11 cellular contexts compared by ENCODE assay signal in the genomic region with DNA sequence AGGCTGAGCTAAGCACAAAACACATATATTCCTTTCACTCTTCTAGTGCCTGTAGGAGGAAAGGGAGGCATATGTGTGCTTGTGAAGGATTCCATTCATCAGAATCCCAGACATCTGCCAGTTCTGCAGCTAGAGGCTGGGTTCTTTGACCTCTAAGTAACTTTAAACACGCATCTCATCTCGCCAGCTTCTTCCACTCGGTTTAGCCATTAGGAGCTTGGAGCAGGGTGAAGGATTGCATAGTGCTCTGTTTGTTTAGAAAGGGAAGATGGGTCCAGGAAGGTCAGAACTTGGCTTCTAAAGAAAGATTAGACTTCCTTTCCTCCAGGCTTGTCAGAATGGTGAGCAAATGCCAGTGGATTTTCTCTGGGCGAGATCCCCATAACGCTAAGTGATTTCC. TPM values are rescaled to one million over a fixed set of nuclear protein-coding genes. Genes with fewer than 3 reads are reported as not detected.
DNase-seq lines count a peak whose midpoint lies in the region; ATAC-seq and TF ChIP-seq lines count a peak whose summit lies in the region.
"Had no signal": no experiment of that assay in that cellular context is flagged by ENCODE, and none has a peak within 500 bp of the region (broad histone marks: within the 10 kb centered on the region; RNA-seq: fewer than 3 reads in every experiment).

No MANE protein-coding gene starts in this region.

- no peak for TF ChIP-seq POLR2A in esophagus muscularis mucosa (IDR thresholded peaks at IDR 0.05; ENCODE audit: low read depth)
- TF ChIP-seq POLR2A in gastrocnemius medialis (IDR thresholded peaks at IDR 0.05) = no peak
- no peak for TF ChIP-seq POLR2A in gastroesophageal sphincter (IDR thresholded peaks at IDR 0.05)

- no peaks in the 10 kb centered on the region for H3K9me3 Mint-ChIP-seq in activated CD4-positive, alpha-beta T cell treated with anti-CD3 and anti-CD28 coated beads for 36 hours (ENCODE audit: low read depth)
- no peaks in the 10 kb centered on the region for H3K9me3 Mint-ChIP-seq in T-cell

- DNase-seq in activated CD4-positive, alpha-beta T cell treated with anti-CD3 and anti-CD28 coated beads for 36 hours = no peak
- no peak for DNase-seq in activated CD4-positive, alpha-beta T cell treated with anti-CD3 and anti-CD28 coated beads for 48 hours
- DNase-seq in T-cell (no peak), esophagus muscularis mucosa (ENCODE audit: extremely low spot score) (no peak), gastrocnemius medialis (no peak), NK-92 (lab: John Stamatoyannopoulos, UW; ENCODE audit: unreplicated experiment) (no peak)
- DNase-seq: NCI-H1436 treated with DMSO at 0.1 percent for 48 hours; occipital lobe; stimulated activated naive CD4-positive, alpha-beta T cell had no signal

- H3K4me1 ChIP-seq in esophagus muscularis mucosa (peaks cover 63 to 86% (median 79%) of the 10 kb centered on the region in 4 donors), gastrocnemius medialis (peaks cover 64 to 72% of the 10 kb centered on the region in 2 donors), gastroesophageal sphincter (peaks cover 0 to 83% (median 30%) of the 10 kb centered on the region in 3 donors)

- no peak overlapping the region for H3K4me3 Mint-ChIP-seq in activated CD4-positive, alpha-beta T cell treated with anti-CD3 and anti-CD28 coated beads for 36 hours
- H3K4me3 Mint-ChIP-seq in T-cell = peak overlapping the region in 1 of 3 donors; percentile 98

- POLR2A ChIA-PET in activated CD4-positive, alpha-beta T cell treated with anti-CD3 and anti-CD28 coated beads for 36 hours (lab: Charles Lee) = no interaction called here
- POLR2A ChIA-PET in T-cell (lab: Charles Lee) = no interaction called here

- peaks cover 70% of the 10 kb centered on the region for H3K4me1 Mint-ChIP-seq in activated CD4-positive, alpha-beta T cell treated with anti-CD3 and anti-CD28 coated beads for 36 hours
- peaks cover 61 to 71% (median 68%) of the 10 kb centered on the region in 3 donors for H3K4me1 Mint-ChIP-seq in T-cell

- H3K27ac ChIP-seq in esophagus muscularis mucosa (replicated peaks in 1 of 4) = peak overlapping the region in 3 of 4 donors; percentile 41 to 98 (median 96)
- H3K27ac ChIP-seq in gastrocnemius medialis = peak overlapping the region; percentile 92 to 98 (median 96)
- peak overlapping the region in 2 of 4 donors; percentile 91 to 92 for H3K27ac ChIP-seq in gastroesophageal sphincter

- H3K9me3 ChIP-seq in esophagus muscularis mucosa (no peaks in the 10 kb centered on the region), gastrocnemius medialis (no peaks in the 10 kb centered on the region), gastroesophageal sphincter (no peaks in the 10 kb centered on the region)

- ATAC-seq in activated CD4-positive, alpha-beta T cell treated with anti-CD3 and anti-CD28 coated beads for 36 hours = no peak
- no peak for ATAC-seq in T-cell (replicated peaks in 1 of 4)
- no peak for ATAC-seq in gastrocnemius medialis
- ATAC-seq in gastroesophageal sphincter = no peak
- ATAC-seq in esophagus mucosa = no peak

- no peak for TF ChIP-seq CTCF in esophagus muscularis mucosa (IDR thresholded peaks at IDR 0.05)
- no peak for TF ChIP-seq CTCF in gastrocnemius medialis (IDR thresholded peaks at IDR 0.05 in 4 of 5, conservative IDR thresholded peaks at IDR 0.05 in 1 of 5)
- no peak for TF ChIP-seq CTCF in gastroesophageal sphincter (IDR thresholded peaks at IDR 0.05)

- WGBS in esophagus muscularis mucosa = 53% methylated on average over 5 of the region's 5 CpGs
- WGBS in gastroesophageal sphincter (ENCODE audit: low coverage in 1 of 2), 2 donors = 53 to 82% methylated on average over 5 of the region's 5 CpGs

- no peak overlapping the region for H3K4me3 ChIP-seq in esophagus muscularis mucosa
- no peak overlapping the region for H3K4me3 ChIP-seq in gastrocnemius medialis
- H3K4me3 ChIP-seq in gastroesophageal sphincter = no peak overlapping the region

- H3K27ac Mint-ChIP-seq in activated CD4-positive, alpha-beta T cell treated with anti-CD3 and anti-CD28 coated beads for 36 hours = peak overlapping the region; percentile 27
- peak overlapping the region; percentile 9 to 60 for H3K27ac Mint-ChIP-seq in T-cell

- H3K27me3 Mint-ChIP-seq in activated CD4-positive, alpha-beta T cell treated with anti-CD3 and anti-CD28 coated beads for 36 hours = no peaks in the 10 kb centered on the region
- H3K27me3 Mint-ChIP-seq in T-cell = no peaks in the 10 kb centered on the region

- H3K36me3 ChIP-seq in esophagus muscularis mucosa (no peaks in the 10 kb centered on the region), gastrocnemius medialis (no peaks in the 10 kb centered on the region), gastroesophageal sphincter (no peaks in the 10 kb centered on the region)

- TF ChIP-seq EP300 in esophagus muscularis mucosa (IDR thresholded peaks at IDR 0.05) (no peak), gastroesophageal sphincter (IDR thresholded peaks at IDR 0.05) (no peak)

- H3K36me3 Mint-ChIP-seq in activated CD4-positive, alpha-beta T cell treated with anti-CD3 and anti-CD28 coated beads for 36 hours (ENCODE audit: low read depth) = peaks cover 35% of the 10 kb centered on the region
- peaks cover 2% of the 10 kb centered on the region for H3K36me3 Mint-ChIP-seq in T-cell

- in situ Hi-C loops in gastrocnemius medialis (cut with MboI; ENCODE audit: low sequenced_read_pairs in 4 of 4) = loop anchor here in 1 of 4 donors (10.0 kb wide), 1 partner anchor 63 kb away; no protein-coding TSS in a partner anchor

- intact Hi-C loops in activated CD4-positive, alpha-beta T cell treated with anti-CD3 and anti-CD28 coated beads for 36 hours (cut with DNase I, micrococcal nuclease) = loop anchor here in 1 of 2 experiments (5.0 kb wide), 1 partner anchor 40 kb away; no protein-coding TSS in a partner anchor
- intact Hi-C loops in esophagus muscularis mucosa (cut with DNase I) (no loop called here), gastrocnemius medialis (cut with DNase I; ENCODE audit: low total_unique reads) (no loop called here)

- H3K27me3 ChIP-seq in esophagus muscularis mucosa (peaks cover 0 to 3% (median 0%) of the 10 kb centered on the region in 4 donors), gastrocnemius medialis (no peaks in the 10 kb centered on the region), gastroesophageal sphincter (no peaks in the 10 kb centered on the region)

- CTCF ChIA-PET in activated CD4-positive, alpha-beta T cell treated with anti-CD3 and anti-CD28 coated beads for 36 hours (lab: Charles Lee) = interaction anchor here (0.8 kb wide), 1 partner anchor 13 kb away, joined by 3 read pairs; no protein-coding TSS in a partner anchor
- CTCF ChIA-PET in T-cell (lab: Charles Lee) = interaction anchor here in 1 of 2 donors (0.6 kb wide), 1 partner anchor 40 kb away, joined by 3 read pairs; no protein-coding TSS in a partner anchor

RNA-seq across cellular contexts. Expression of gene HK1, which starts 43.6 kb away (rescaled TPM):
- 100 to 1,000 TPM; 258 to 261 TPM for total RNA-seq in activated CD4-positive, alpha-beta T cell treated with anti-CD3 and anti-CD28 coated beads for 36 hours
- total RNA-seq in T-cell (10 to 100 TPM; 66.3 to 85.5 (median 83.6) TPM), esophagus muscularis mucosa (100 to 1,000 TPM; 114 to 188 (median 151) TPM), gastrocnemius medialis (100 to 1,000 TPM; 168 to 331 (median 246) TPM), gastroesophageal sphincter (100 to 1,000 TPM in 3 of 4 donors, 10 to 100 TPM in 1; 92.5 to 216 (median 126) TPM), esophagus mucosa (133 TPM)
